Comparison of ENCODE assay signal across 1 cellular context in genomic region chr17:55208078-55208812, GRCh38.
TF ChIP-seq lines count a peak whose summit lies in the region.

No MANE protein-coding gene starts in this region.

TF ChIP-seq in HEK293, 187 proteins besides CTCF, POLR2A, EP300 and RAD21 (continued from another document):
- TF ChIP-seq PRDM2 (tag by site-specific recombination; IDR thresholded peaks at IDR 0.05; ENCODE audit: borderline replicate concordance) (no peak), PBX3 (CRISPR knock-in tag; IDR thresholded peaks at IDR 0.05) (no peak), OSR2 (tag by site-specific recombination; IDR thresholded peaks at IDR 0.05) (no peak), ZNF777 (tag by site-specific recombination; IDR thresholded peaks at IDR 0.05; ENCODE audit: borderline replicate concordance) (no peak), ZNF350 (tag by site-specific recombination; IDR thresholded peaks at IDR 0.05) (no peak), PATZ1 (tag by site-specific recombination; IDR thresholded peaks at IDR 0.05) (no peak), ZNF639 (tag by site-specific recombination; IDR thresholded peaks at IDR 0.05) (no peak), MEIS1 (CRISPR knock-in tag; IDR thresholded peaks at IDR 0.05; ENCODE audit: borderline replicate concordance) (no peak), ZNF549 (tag by site-specific recombination; IDR thresholded peaks at IDR 0.05) (no peak), SCRT2 (tag by site-specific recombination; IDR thresholded peaks at IDR 0.05) (peak; percentile 73), ZNF148 (tag by site-specific recombination; IDR thresholded peaks at IDR 0.05; ENCODE audit: borderline replicate concordance) (no peak), PRDM10 (tag by site-specific recombination; IDR thresholded peaks at IDR 0.05) (no peak), ZNF23 (tag by site-specific recombination; IDR thresholded peaks at IDR 0.05; ENCODE audit: borderline replicate concordance) (no peak), ZNF266 (tag by site-specific recombination; IDR thresholded peaks at IDR 0.05; ENCODE audit: low read depth) (no peak), ZNF830 (tag by site-specific recombination; IDR thresholded peaks at IDR 0.05; ENCODE audit: low read depth) (no peak), ZFP69B (tag by site-specific recombination; IDR thresholded peaks at IDR 0.05) (no peak), SCRT1 (tag by site-specific recombination; IDR thresholded peaks at IDR 0.05; ENCODE audit: borderline replicate concordance) (0 out of 2 replicates have a peak, but pooled peaks have one; percentile 23)
